ENCODE assay signal across 11 cellular contexts in the genomic region with DNA sequence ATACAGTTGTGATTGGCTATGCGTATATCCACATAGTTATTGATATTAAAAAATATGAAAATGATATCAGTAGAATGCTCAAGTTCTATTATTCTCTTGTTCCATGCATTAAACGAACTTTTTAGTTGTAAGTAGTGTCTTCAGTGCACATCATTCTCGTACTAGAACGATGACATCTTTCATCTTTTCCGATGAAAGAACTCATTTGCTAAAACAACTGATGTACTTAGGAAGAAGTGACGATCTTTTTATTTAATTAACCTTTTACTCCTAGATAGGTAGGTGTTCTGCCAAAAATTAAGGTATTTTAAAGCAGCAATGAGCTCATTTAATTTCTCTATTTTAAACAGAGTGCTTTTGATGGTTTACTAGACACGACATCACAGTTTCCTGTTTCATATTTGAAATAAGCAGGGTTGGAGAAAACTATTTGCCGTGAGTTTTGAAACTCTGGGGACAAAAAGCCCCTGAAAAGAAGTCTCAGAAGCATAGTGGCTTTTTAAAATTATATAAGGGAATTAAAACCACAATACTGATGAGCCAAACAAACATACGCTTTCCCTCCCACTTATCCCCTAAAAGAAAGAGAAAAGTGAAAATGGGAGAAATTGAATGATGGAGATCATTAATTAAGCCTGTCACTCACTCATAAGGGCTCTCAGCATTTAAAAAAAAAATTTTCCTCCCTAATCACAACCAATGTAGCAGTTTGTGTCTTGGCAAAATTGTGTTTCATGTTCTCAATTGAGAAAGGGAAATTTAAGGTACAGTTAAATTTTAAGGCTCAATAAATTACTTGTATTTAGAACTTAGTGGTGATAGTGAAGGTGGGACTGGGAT. TPM values are rescaled to one million over a fixed set of nuclear protein-coding genes. Genes with fewer than 3 reads are reported as not detected.
DNase-seq lines count a peak whose midpoint lies in the region; ATAC-seq, FAIRE-seq and TF ChIP-seq lines count a peak whose summit lies in the region.
"Had no signal": no experiment of that assay in that cellular context is flagged by ENCODE, and none has a peak within 500 bp of the region (broad histone marks: within the 10 kb centered on the region; RNA-seq: fewer than 3 reads in every experiment).

No MANE protein-coding gene starts in this region.

- H3K4me2 ChIP-seq in KMS-11 (peak overlapping the region; percentile 48), skeletal muscle satellite cell (ENCODE audit: low read length) (peak overlapping the region; percentile 77)

- H3K27me3 Mint-ChIP-seq in activated T-cell treated with anti-CD3 and anti-CD28 coated beads, Interleukin-2, amount 50 U/mL, for 24 hours: no peaks in the 10 kb centered on the region

- H3K4me3 Mint-ChIP-seq in activated T-cell treated with anti-CD3 and anti-CD28 coated beads, Interleukin-2, amount 50 U/mL, for 24 hours: peak overlapping the region; percentile 72

- H3K27ac ChIP-seq in KMS-11 (no peak overlapping the region), kidney (ENCODE audit: low read depth in 2 of 2, low read length in 2 of 2) (no peak overlapping the region)
- H3K27ac ChIP-seq: testis had no signal

- H3K79me2 ChIP-seq in KMS-11 (ENCODE audit: insufficient read depth, low read depth): no peaks in the 10 kb centered on the region

- H3K4me1 ChIP-seq in KMS-11 (ENCODE audit: low read depth, poor library complexity, severe bottlenecking) (peaks cover 53% of the 10 kb centered on the region), skeletal muscle satellite cell (ENCODE audit: control insufficient read depth, insufficient read depth, low read length) (peaks cover 35% of the 10 kb centered on the region), kidney (ENCODE audit: control insufficient read depth in 1 of 2, insufficient read depth in 1 of 2, low read depth in 1 of 2, low read length in 2 of 2) (peaks cover 0 to 7% of the 10 kb centered on the region in 2 donors)

- no peaks in the 10 kb centered on the region for H4K20me1 ChIP-seq in KMS-11 (ENCODE audit: insufficient read depth)

- H3K9me3 Mint-ChIP-seq in activated T-cell treated with anti-CD3 and anti-CD28 coated beads, Interleukin-2, amount 50 U/mL, for 24 hours: no peaks in the 10 kb centered on the region

- intact Hi-C loops in kidney (cut with DNase I): no loop called here

- no peak for DNase-seq in activated T-cell treated with anti-CD3 and anti-CD28 coated beads, Interleukin-2, amount 50 U/mL, for 24 hours
- DNase-seq in activated T-cell treated with anti-CD3 and anti-CD28 coated beads for 4 hours: no peak
- peak; percentile 4 for DNase-seq in central memory CD4-positive, alpha-beta T cell
- DNase-seq in kidney: no peak
- DNase-seq in HK-2 (ENCODE audit: unreplicated experiment): no peak
- DNase-seq: cortex of kidney, NCI-H1930, testis had no signal

- H3K9ac ChIP-seq in KMS-11: no peak overlapping the region
- peak overlapping the region; percentile 35 for H3K9ac ChIP-seq in skeletal muscle satellite cell (ENCODE audit: low read depth, low read length)
- no peak overlapping the region for H3K9ac ChIP-seq in kidney (ENCODE audit: low read length in 2 of 2)

- peak overlapping the region; percentile 96 for H3K27ac Mint-ChIP-seq in activated T-cell treated with anti-CD3 and anti-CD28 coated beads, Interleukin-2, amount 50 U/mL, for 24 hours

- H2AFZ ChIP-seq in KMS-11 (ENCODE audit: low read depth): no peak overlapping the region

- H3K36me3 ChIP-seq in KMS-11 (ENCODE audit: insufficient read depth): no peaks in the 10 kb centered on the region
- H3K36me3 ChIP-seq in skeletal muscle satellite cell (ENCODE audit: insufficient read depth, low read length): no peaks in the 10 kb centered on the region
- no peaks in the 10 kb centered on the region for H3K36me3 ChIP-seq in kidney (ENCODE audit: control insufficient read depth in 1 of 2, insufficient read depth in 2 of 2, low read length in 2 of 2)

- ATAC-seq in HG03175 (IDR thresholded peaks at IDR 0.05; ENCODE audit: unreplicated experiment): no peak

- peaks cover 66% of the 10 kb centered on the region for H3K4me1 Mint-ChIP-seq in activated T-cell treated with anti-CD3 and anti-CD28 coated beads, Interleukin-2, amount 50 U/mL, for 24 hours (ENCODE audit: low read depth)

- H3K27me3 ChIP-seq in KMS-11 (ENCODE audit: insufficient read depth, low read depth) (no peaks in the 10 kb centered on the region), skeletal muscle satellite cell (ENCODE audit: control insufficient read depth, insufficient read depth, low read length) (no peaks in the 10 kb centered on the region)
- H3K27me3 ChIP-seq: testis had no signal

- FAIRE-seq in kidney (lab: Jason Lieb, UNC): no peak

- H3K9me3 ChIP-seq in skeletal muscle satellite cell (replicated peaks; ENCODE audit: low read length) (no peaks in the 10 kb centered on the region), kidney (ENCODE audit: control insufficient read depth in 1 of 2, low read length in 2 of 2) (no peaks in the 10 kb centered on the region)
- H3K9me3 ChIP-seq: testis had no signal

- TF ChIP-seq CTCF in KMS-11 (conservative IDR thresholded peaks at IDR 0.05; ENCODE audit: low read depth, low read length): no peak
- TF ChIP-seq CTCF in kidney (IDR thresholded peaks at IDR 0.05; ENCODE audit: borderline replicate concordance, extremely low read depth, insufficient read depth): no peak

- H3K36me3 Mint-ChIP-seq in activated T-cell treated with anti-CD3 and anti-CD28 coated beads, Interleukin-2, amount 50 U/mL, for 24 hours (ENCODE audit: low read depth): peaks cover 8% of the 10 kb centered on the region

- H3K4me3 ChIP-seq in KMS-11 (IDR thresholded peaks at IDR 0.05; ENCODE audit: insufficient read depth, low read depth, low read length) (no peak overlapping the region), skeletal muscle satellite cell (ENCODE audit: low read length) (peak overlapping the region; percentile 53), kidney (ENCODE audit: low read length in 2 of 2) (no peak overlapping the region)
- H3K4me3 ChIP-seq: testis had no signal

RNA-seq across cellular contexts. Expression of a gene that starts 25.6 kb away (rescaled TPM):
- total RNA-seq in skeletal muscle satellite cell (2012; rRNA removed): 6.6 and 14.9 TPM in 2 replicates
- total RNA-seq in kidney: 134 TPM
- 18.3 TPM for polyA plus RNA-seq in kidney (ENCODE audit: insufficient read depth, low read depth, low replicate concordance)
